Comparison of ENCODE assay signal across 8 cellular contexts in the genomic region with DNA sequence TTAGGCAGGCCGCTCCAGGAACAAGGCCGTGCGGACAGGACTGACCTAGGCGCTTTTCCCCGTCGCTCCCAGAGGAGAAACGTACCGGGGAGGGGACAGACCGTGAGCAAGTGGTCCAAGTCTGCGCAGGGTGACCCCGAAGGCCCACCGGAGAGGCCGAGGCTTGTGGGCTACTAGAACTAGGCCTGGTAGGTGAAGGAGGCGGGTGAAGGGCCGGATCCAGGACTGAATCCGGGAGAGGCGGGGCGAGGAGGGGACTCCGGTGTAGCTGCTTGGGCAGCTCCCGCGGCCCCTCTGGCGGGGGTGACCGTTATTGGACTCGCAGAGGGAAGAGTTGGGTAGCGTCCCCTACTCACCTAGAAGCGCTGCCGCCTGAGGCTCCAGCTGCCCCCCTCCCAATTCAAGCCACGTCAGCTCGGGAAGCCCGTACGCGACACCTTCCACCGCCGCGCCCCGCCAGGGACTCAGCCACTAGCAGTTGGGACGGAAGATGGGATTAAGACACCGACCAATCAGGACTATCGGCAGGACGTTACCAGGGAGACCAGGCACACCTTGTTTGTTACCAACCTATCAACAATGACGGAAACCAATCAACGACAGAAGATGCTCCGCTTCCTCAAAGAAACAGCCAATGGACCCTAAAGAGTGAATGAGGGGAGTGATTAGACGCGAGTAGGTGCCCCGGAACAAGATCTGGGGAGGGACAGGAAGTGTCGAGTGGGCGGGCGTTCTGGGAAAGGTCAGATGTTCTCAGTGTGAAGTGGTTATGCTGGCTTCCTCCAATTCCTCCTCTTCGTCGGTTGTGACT. TPM values are rescaled to one million over a fixed set of nuclear protein-coding genes. Genes with fewer than 3 reads are reported as not detected.
DNase-seq lines count a peak whose midpoint lies in the region; ATAC-seq lines count a peak whose summit lies in the region.

A gene with protein sequence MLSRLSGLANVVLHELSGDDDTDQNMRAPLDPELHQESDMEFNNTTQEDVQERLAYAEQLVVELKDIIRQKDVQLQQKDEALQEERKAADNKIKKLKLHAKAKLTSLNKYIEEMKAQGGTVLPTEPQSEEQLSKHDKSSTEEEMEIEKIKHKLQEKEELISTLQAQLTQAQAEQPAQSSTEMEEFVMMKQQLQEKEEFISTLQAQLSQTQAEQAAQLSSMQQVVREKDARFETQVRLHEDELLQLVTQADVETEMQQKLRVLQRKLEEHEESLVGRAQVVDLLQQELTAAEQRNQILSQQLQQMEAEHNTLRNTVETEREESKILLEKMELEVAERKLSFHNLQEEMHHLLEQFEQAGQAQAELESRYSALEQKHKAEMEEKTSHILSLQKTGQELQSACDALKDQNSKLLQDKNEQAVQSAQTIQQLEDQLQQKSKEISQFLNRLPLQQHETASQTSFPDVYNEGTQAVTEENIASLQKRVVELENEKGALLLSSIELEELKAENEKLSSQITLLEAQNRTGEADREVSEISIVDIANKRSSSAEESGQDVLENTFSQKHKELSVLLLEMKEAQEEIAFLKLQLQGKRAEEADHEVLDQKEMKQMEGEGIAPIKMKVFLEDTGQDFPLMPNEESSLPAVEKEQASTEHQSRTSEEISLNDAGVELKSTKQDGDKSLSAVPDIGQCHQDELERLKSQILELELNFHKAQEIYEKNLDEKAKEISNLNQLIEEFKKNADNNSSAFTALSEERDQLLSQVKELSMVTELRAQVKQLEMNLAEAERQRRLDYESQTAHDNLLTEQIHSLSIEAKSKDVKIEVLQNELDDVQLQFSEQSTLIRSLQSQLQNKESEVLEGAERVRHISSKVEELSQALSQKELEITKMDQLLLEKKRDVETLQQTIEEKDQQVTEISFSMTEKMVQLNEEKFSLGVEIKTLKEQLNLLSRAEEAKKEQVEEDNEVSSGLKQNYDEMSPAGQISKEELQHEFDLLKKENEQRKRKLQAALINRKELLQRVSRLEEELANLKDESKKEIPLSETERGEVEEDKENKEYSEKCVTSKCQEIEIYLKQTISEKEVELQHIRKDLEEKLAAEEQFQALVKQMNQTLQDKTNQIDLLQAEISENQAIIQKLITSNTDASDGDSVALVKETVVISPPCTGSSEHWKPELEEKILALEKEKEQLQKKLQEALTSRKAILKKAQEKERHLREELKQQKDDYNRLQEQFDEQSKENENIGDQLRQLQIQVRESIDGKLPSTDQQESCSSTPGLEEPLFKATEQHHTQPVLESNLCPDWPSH (N-terminal part only) (minus strand): TSS at position 466 of the 811 bp plus-strand sequence. CDS start 18,770 bp downstream, outside the sequence.

- no peaks in the 10 kb centered on the region for H3K27me3 ChIP-seq in endocrine pancreas (ENCODE audit: control insufficient read depth, insufficient read depth, low read length)

- H3K36me3 Mint-ChIP-seq in memory B cell = no peaks in the 10 kb centered on the region

- H3K36me3 ChIP-seq in endocrine pancreas (ENCODE audit: control insufficient read depth, insufficient read depth, low read length) = no peaks in the 10 kb centered on the region

- H3K27ac Mint-ChIP-seq in memory B cell = no peak within 1 kb of the TSS

- peak; percentile 97 for ATAC-seq in GM21367 (IDR thresholded peaks at IDR 0.05; ENCODE audit: unreplicated experiment)
- peak; percentile 92 for ATAC-seq in memory B cell (ENCODE audit: low read depth)

- H3K4me3 ChIP-seq in endocrine pancreas (ENCODE audit: control insufficient read depth, insufficient read depth, low read length) = peak within 1 kb of the TSS; percentile 97

- CTCF ChIA-PET in activated CD8-positive, alpha-beta memory T cell treated with anti-CD3 and anti-CD28 coated beads for 36 hours (lab: Charles Lee) = no interaction called here

- POLR2A ChIA-PET in activated CD8-positive, alpha-beta memory T cell treated with anti-CD3 and anti-CD28 coated beads for 36 hours (lab: Charles Lee) = no interaction called here

- peaks cover 2% of the 10 kb centered on the region for H3K4me1 Mint-ChIP-seq in memory B cell

- no peaks in the 10 kb centered on the region for H3K9me3 Mint-ChIP-seq in memory B cell

- H3K4me3 Mint-ChIP-seq in memory B cell = no peak within 1 kb of the TSS

- peaks cover 17% of the 10 kb centered on the region for H3K4me1 ChIP-seq in endocrine pancreas (ENCODE audit: control insufficient read depth, insufficient read depth, low read length)

- no peaks in the 10 kb centered on the region for H3K27me3 Mint-ChIP-seq in memory B cell

- H3K9ac ChIP-seq in endocrine pancreas (ENCODE audit: control insufficient read depth, insufficient read depth, low read length) = peak within 1 kb of the TSS; percentile 87

- peak; percentile 100 for DNase-seq in COR-L47 (lab: John Stamatoyannopoulos, UW)
- DNase-seq in HT1080 (ENCODE audit: low read depth) = peak; percentile 100
- peak; percentile 98 to 100 for DNase-seq in NOMO-1 (lab: John Stamatoyannopoulos, UW; ENCODE audit: unreplicated experiment in 2 of 2)
- peak; percentile 85 to 89 for DNase-seq in memory B cell (ENCODE audit: low spot score in 2 of 2)
- DNase-seq in stimulated activated CD8-positive, alpha-beta memory T cell treated with anti-CD3 and anti-CD28 coated beads, Interleukin-12 subunit alpha, Interleukin-12 subunit beta, amount 100 ng/mL, for 24 hours (ENCODE audit: extremely low read depth) = peak; percentile 77

- H3K9me3 ChIP-seq in endocrine pancreas (ENCODE audit: control insufficient read depth, low read length) = no peaks in the 10 kb centered on the region

RNA-seq across cellular contexts. Expression of the gene that starts here (rescaled TPM):
- total RNA-seq in HT1080 (2014; rRNA removed; shearing (Covaris generic)) = 15.5 and 20.5 TPM in 2 replicates
- polyA plus RNA-seq in HT1080 (2015; cell fraction: cytosol; rRNA removed) = 6.3 and 10.7 TPM in 2 replicates
- polyA plus RNA-seq in HT1080 (2015; cell fraction: nucleus; rRNA removed) = 41.4 and 49.6 TPM in 2 replicates
- 10 to 100 TPM; 13.3 to 15.3 TPM for total RNA-seq in activated CD8-positive, alpha-beta memory T cell treated with anti-CD3 and anti-CD28 coated beads for 36 hours

Comparison
In these comparisons a context has a peak if more than half of its experiments do, and no peak if none do; other contexts are left out.
1. Peak in every context shown above with its lines: DNase-seq, ATAC-seq and H3K4me3 ChIP-seq.